In the genomic region with DNA sequence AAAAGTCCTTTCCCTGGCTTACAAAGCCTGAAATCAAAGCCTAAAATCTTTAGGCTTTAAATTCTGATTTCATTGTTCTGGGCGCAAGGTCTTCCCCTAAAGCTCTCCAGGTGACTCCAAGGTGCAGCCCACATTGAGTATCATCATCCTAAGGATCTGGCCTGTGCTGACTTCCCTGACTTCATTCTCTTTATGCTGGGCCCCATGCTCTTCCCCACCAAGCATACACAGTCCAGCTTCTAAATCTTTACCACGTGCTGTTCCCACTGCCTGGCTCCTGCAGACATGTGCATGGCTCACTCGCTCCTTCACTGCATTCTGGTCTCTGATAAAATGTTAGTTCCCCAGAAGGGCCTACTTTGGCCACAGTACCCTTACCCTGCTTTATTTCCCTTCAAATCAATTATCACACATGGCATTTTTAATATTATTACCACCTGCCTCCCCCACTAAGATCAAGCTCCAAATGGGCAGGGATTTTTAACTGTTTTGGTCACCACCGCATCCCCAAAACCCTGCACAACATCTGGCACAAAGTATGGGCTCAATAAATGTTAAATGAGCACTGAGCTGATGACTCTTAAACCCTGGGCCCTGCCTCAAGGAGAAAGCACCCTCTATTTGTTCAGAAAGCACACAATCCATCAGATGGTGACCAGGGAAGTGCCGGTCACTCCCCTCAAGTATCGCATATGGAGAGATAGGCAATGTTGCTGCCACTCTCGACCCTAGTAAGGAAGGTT, we compare ENCODE assay signal across 1 cellular context.
TF ChIP-seq lines count a peak whose summit lies in the region.

No MANE protein-coding gene starts in this region.

TF ChIP-seq in K562, 482 proteins besides CTCF, POLR2A, EP300 and RAD21:
- TF ChIP-seq, protein P1, sequence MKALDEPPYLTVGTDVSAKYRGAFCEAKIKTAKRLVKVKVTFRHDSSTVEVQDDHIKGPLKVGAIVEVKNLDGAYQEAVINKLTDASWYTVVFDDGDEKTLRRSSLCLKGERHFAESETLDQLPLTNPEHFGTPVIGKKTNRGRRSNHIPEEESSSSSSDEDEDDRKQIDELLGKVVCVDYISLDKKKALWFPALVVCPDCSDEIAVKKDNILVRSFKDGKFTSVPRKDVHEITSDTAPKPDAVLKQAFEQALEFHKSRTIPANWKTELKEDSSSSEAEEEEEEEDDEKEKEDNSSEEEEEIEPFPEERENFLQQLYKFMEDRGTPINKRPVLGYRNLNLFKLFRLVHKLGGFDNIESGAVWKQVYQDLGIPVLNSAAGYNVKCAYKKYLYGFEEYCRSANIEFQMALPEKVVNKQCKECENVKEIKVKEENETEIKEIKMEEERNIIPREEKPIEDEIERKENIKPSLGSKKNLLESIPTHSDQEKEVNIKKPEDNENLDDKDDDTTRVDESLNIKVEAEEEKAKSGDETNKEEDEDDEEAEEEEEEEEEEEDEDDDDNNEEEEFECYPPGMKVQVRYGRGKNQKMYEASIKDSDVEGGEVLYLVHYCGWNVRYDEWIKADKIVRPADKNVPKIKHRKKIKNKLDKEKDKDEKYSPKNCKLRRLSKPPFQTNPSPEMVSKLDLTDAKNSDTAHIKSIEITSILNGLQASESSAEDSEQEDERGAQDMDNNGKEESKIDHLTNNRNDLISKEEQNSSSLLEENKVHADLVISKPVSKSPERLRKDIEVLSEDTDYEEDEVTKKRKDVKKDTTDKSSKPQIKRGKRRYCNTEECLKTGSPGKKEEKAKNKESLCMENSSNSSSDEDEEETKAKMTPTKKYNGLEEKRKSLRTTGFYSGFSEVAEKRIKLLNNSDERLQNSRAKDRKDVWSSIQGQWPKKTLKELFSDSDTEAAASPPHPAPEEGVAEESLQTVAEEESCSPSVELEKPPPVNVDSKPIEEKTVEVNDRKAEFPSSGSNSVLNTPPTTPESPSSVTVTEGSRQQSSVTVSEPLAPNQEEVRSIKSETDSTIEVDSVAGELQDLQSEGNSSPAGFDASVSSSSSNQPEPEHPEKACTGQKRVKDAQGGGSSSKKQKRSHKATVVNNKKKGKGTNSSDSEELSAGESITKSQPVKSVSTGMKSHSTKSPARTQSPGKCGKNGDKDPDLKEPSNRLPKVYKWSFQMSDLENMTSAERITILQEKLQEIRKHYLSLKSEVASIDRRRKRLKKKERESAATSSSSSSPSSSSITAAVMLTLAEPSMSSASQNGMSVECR (CRISPR knock-in tag; IDR thresholded peaks at IDR 0.05), result 0 out of 2 replicates have a peak, but pooled peaks have one; percentile 31
- no peak for TF ChIP-seq CREB3L1 (IDR thresholded peaks at IDR 0.05; ENCODE audit: borderline replicate concordance, low read depth)
- no peak for TF ChIP-seq ZNF184 (CRISPR knock-in tag; IDR thresholded peaks at IDR 0.05)
- TF ChIP-seq, protein P2, sequence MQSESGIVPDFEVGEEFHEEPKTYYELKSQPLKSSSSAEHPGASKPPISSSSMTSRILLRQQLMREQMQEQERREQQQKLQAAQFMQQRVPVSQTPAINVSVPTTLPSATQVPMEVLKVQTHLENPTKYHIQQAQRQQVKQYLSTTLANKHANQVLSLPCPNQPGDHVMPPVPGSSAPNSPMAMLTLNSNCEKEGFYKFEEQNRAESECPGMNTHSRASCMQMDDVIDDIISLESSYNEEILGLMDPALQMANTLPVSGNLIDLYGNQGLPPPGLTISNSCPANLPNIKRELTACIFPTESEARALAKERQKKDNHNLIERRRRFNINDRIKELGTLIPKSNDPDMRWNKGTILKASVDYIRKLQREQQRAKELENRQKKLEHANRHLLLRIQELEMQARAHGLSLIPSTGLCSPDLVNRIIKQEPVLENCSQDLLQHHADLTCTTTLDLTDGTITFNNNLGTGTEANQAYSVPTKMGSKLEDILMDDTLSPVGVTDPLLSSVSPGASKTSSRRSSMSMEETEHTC (IDR thresholded peaks at IDR 0.05), result no peak
- no peak for TF ChIP-seq ZFP30 (CRISPR knock-in tag; IDR thresholded peaks at IDR 0.05; ENCODE audit: borderline replicate concordance)
- TF ChIP-seq PURB (CRISPR knock-in tag; IDR thresholded peaks at IDR 0.05; ENCODE audit: low read depth), result no peak
- TF ChIP-seq, protein P3, sequence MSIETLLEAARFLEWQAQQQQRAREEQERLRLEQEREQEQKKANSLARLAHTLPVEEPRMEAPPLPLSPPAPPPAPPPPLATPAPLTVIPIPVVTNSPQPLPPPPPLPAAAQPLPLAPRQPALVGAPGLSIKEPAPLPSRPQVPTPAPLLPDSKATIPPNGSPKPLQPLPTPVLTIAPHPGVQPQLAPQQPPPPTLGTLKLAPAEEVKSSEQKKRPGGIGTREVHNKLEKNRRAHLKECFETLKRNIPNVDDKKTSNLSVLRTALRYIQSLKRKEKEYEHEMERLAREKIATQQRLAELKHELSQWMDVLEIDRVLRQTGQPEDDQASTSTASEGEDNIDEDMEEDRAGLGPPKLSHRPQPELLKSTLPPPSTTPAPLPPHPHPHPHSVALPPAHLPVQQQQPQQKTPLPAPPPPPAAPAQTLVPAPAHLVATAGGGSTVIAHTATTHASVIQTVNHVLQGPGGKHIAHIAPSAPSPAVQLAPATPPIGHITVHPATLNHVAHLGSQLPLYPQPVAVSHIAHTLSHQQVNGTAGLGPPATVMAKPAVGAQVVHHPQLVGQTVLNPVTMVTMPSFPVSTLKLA (conservative IDR thresholded peaks at IDR 0.05), result peak; percentile 36 to 65; a peak in 2 of 4 replicates
- TF ChIP-seq VEZF1 (CRISPR knock-in tag; IDR thresholded peaks at IDR 0.05), result no peak
- TF ChIP-seq KDM1A (IDR thresholded peaks at IDR 0.05), result peak in 1 of 2 experiments; percentile 44; a peak in 2 of 4 replicates
- TF ChIP-seq GMEB1 (CRISPR knock-in tag; IDR thresholded peaks at IDR 0.05), result no peak
- TF ChIP-seq, protein P4, sequence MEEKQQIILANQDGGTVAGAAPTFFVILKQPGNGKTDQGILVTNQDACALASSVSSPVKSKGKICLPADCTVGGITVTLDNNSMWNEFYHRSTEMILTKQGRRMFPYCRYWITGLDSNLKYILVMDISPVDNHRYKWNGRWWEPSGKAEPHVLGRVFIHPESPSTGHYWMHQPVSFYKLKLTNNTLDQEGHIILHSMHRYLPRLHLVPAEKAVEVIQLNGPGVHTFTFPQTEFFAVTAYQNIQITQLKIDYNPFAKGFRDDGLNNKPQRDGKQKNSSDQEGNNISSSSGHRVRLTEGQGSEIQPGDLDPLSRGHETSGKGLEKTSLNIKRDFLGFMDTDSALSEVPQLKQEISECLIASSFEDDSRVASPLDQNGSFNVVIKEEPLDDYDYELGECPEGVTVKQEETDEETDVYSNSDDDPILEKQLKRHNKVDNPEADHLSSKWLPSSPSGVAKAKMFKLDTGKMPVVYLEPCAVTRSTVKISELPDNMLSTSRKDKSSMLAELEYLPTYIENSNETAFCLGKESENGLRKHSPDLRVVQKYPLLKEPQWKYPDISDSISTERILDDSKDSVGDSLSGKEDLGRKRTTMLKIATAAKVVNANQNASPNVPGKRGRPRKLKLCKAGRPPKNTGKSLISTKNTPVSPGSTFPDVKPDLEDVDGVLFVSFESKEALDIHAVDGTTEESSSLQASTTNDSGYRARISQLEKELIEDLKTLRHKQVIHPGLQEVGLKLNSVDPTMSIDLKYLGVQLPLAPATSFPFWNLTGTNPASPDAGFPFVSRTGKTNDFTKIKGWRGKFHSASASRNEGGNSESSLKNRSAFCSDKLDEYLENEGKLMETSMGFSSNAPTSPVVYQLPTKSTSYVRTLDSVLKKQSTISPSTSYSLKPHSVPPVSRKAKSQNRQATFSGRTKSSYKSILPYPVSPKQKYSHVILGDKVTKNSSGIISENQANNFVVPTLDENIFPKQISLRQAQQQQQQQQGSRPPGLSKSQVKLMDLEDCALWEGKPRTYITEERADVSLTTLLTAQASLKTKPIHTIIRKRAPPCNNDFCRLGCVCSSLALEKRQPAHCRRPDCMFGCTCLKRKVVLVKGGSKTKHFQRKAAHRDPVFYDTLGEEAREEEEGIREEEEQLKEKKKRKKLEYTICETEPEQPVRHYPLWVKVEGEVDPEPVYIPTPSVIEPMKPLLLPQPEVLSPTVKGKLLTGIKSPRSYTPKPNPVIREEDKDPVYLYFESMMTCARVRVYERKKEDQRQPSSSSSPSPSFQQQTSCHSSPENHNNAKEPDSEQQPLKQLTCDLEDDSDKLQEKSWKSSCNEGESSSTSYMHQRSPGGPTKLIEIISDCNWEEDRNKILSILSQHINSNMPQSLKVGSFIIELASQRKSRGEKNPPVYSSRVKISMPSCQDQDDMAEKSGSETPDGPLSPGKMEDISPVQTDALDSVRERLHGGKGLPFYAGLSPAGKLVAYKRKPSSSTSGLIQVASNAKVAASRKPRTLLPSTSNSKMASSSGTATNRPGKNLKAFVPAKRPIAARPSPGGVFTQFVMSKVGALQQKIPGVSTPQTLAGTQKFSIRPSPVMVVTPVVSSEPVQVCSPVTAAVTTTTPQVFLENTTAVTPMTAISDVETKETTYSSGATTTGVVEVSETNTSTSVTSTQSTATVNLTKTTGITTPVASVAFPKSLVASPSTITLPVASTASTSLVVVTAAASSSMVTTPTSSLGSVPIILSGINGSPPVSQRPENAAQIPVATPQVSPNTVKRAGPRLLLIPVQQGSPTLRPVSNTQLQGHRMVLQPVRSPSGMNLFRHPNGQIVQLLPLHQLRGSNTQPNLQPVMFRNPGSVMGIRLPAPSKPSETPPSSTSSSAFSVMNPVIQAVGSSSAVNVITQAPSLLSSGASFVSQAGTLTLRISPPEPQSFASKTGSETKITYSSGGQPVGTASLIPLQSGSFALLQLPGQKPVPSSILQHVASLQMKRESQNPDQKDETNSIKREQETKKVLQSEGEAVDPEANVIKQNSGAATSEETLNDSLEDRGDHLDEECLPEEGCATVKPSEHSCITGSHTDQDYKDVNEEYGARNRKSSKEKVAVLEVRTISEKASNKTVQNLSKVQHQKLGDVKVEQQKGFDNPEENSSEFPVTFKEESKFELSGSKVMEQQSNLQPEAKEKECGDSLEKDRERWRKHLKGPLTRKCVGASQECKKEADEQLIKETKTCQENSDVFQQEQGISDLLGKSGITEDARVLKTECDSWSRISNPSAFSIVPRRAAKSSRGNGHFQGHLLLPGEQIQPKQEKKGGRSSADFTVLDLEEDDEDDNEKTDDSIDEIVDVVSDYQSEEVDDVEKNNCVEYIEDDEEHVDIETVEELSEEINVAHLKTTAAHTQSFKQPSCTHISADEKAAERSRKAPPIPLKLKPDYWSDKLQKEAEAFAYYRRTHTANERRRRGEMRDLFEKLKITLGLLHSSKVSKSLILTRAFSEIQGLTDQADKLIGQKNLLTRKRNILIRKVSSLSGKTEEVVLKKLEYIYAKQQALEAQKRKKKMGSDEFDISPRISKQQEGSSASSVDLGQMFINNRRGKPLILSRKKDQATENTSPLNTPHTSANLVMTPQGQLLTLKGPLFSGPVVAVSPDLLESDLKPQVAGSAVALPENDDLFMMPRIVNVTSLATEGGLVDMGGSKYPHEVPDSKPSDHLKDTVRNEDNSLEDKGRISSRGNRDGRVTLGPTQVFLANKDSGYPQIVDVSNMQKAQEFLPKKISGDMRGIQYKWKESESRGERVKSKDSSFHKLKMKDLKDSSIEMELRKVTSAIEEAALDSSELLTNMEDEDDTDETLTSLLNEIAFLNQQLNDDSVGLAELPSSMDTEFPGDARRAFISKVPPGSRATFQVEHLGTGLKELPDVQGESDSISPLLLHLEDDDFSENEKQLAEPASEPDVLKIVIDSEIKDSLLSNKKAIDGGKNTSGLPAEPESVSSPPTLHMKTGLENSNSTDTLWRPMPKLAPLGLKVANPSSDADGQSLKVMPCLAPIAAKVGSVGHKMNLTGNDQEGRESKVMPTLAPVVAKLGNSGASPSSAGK (IDR thresholded peaks at IDR 0.05), result 0 out of 2 replicates have a peak, but pooled peaks have one; percentile 21
- TF ChIP-seq ZBTB17 (CRISPR knock-in tag; IDR thresholded peaks at IDR 0.05), result no peak
- TF ChIP-seq PPARD (CRISPR knock-in tag; IDR thresholded peaks at IDR 0.05), result no peak
